1 cellular context compared by ENCODE assay signal in the genomic region with DNA sequence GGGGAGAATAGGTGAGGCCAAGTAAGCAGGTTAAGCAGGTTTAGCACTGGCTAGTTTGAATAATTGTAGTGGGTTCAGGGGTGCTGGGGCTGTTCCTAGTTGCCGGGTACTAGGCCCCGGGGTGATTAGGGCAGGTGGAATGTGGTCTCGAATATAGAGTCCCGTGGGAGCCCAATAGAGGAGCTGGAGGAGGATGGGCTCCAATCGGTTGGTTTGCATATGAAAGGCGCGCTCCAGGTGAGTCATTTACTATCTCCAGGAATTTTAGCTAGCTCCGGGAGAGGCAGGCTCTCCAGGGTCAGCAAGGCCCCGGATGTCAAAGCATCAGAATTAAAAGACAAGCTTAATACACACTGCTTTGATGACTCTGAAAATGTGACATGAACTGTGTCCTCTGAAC.
A peak's percentile ranks its signal among the peaks of the same experiment; 100 is the strongest.
TF ChIP-seq lines count a peak whose summit lies in the region.

No MANE protein-coding gene starts in this region.

TF ChIP-seq in H1, 55 proteins besides CTCF, POLR2A, EP300 and RAD21 (continued from another document):
- TF ChIP-seq KDM4A (IDR thresholded peaks at IDR 0.05; ENCODE audit: low read depth, low read length, severe bottlenecking) (no peak), POLR2AphosphoS5 (IDR thresholded peaks at IDR 0.05; ENCODE audit: low read depth, low read length) (peak; percentile 91), KDM1A (IDR thresholded peaks at IDR 0.05; ENCODE audit: borderline replicate concordance, low read length) (no peak), BRCA1 (IDR thresholded peaks at IDR 0.05; ENCODE audit: low read depth, low read length) (no peak), NRF1 (IDR thresholded peaks at IDR 0.05; ENCODE audit: low read depth, low read length) (no peak), CEBPB (IDR thresholded peaks at IDR 0.05; ENCODE audit: low read depth, low read length) (no peak), HDAC6 (IDR thresholded peaks at IDR 0.05; ENCODE audit: low read depth, low read length) (no peak), FOSL1 (IDR thresholded peaks at IDR 0.05; ENCODE audit: insufficient read depth, low read depth, low read length) (no peak), SIX5 (IDR thresholded peaks at IDR 0.05; ENCODE audit: low read depth, low read length) (no peak), TEAD4 (IDR thresholded peaks at IDR 0.05; ENCODE audit: low read depth, low read length) (peak; percentile 87), RXRA (IDR thresholded peaks at IDR 0.05; ENCODE audit: insufficient read depth, low read depth, low read length) (peak; percentile 88), CBX5 (IDR thresholded peaks at IDR 0.05; ENCODE audit: low read depth, low read length) (no peak), JUN (IDR thresholded peaks at IDR 0.05; ENCODE audit: low read depth, low read length) (peak; percentile 28; the same call in 1 of the 2 replicates), SUZ12 (IDR thresholded peaks at IDR 0.05; ENCODE audit: low read length) (no peak), EGR1 (IDR thresholded peaks at IDR 0.05; ENCODE audit: borderline replicate concordance, low read depth, low read length) (0 out of 2 replicates have a peak, but pooled peaks have one; percentile 50), SIRT6 (IDR thresholded peaks at IDR 0.05; ENCODE audit: low read length) (no peak), TAF7 (optimal IDR thresholded peaks at IDR 0.05; ENCODE audit: borderline replicate concordance, low read depth, low read length) (no peak), RNF2 (IDR thresholded peaks at IDR 0.05; ENCODE audit: borderline replicate concordance, low read depth, low read length, missing control alignments, poor library complexity, severe bottlenecking) (no peak)
- TF ChIP-seq, protein P1, sequence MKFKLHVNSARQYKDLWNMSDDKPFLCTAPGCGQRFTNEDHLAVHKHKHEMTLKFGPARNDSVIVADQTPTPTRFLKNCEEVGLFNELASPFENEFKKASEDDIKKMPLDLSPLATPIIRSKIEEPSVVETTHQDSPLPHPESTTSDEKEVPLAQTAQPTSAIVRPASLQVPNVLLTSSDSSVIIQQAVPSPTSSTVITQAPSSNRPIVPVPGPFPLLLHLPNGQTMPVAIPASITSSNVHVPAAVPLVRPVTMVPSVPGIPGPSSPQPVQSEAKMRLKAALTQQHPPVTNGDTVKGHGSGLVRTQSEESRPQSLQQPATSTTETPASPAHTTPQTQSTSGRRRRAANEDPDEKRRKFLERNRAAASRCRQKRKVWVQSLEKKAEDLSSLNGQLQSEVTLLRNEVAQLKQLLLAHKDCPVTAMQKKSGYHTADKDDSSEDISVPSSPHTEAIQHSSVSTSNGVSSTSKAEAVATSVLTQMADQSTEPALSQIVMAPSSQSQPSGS (IDR thresholded peaks at IDR 0.05; ENCODE audit: low read length): no peak
- TF ChIP-seq, protein P2, sequence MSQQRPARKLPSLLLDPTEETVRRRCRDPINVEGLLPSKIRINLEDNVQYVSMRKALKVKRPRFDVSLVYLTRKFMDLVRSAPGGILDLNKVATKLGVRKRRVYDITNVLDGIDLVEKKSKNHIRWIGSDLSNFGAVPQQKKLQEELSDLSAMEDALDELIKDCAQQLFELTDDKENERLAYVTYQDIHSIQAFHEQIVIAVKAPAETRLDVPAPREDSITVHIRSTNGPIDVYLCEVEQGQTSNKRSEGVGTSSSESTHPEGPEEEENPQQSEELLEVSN (IDR thresholded peaks at IDR 0.05): no peak
TF ChIP-seq in H1: peak in this region for 16.
